ENCODE assay signal across 1 cellular context in the genomic region with DNA sequence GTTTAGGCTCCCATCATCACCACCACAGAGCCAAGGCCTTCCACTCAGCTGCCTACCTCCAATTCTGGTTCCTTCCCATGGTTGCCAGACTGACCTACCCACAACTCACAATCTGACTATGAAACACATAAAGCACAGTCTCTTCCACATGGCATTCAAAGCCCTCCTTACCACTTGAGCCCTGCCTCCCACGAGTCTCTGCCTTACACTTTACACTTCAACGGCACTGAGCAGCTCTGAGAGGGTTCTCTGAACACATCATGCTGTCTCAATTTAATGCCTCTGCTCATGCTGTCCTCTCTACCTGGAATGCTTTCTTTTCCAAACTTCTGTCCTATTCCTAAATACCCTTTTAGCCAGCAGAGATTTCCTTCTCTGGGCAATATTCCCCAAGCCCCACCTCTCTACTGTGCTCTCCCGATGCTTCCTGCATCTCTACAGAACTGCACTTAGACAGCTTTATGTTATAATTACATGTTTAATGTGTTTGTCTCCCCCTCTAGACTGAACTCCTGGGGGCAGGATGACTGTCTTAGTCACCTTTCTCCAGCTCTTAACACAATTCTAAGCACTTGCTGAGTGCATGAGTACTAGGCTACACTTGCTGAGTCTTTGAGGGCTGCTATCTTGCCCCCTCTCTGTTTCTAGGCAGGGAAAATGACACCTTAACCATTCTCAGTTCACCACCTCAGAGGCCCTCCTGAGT.
TF ChIP-seq lines count a peak whose summit lies in the region.

No MANE protein-coding gene starts in this region.

TF ChIP-seq in HEK293, 187 proteins besides CTCF, POLR2A, EP300 and RAD21 (continued from another document):
- TF ChIP-seq ZNF148 (tag by site-specific recombination; IDR thresholded peaks at IDR 0.05; ENCODE audit: borderline replicate concordance) (no peak), ZNF121 (tag by site-specific recombination; IDR thresholded peaks at IDR 0.05) (no peak), EGR2 (tag by site-specific recombination; IDR thresholded peaks at IDR 0.05; ENCODE audit: low read depth) (0 out of 2 replicates have a peak, but pooled peaks have one; percentile 18), ZNF292 (tag by site-specific recombination; IDR thresholded peaks at IDR 0.05; ENCODE audit: borderline replicate concordance, low read depth) (no peak), ZNF530 (tag by site-specific recombination; IDR thresholded peaks at IDR 0.05; ENCODE audit: low read depth) (no peak), ZNF660 (tag by site-specific recombination; IDR thresholded peaks at IDR 0.05) (no peak), WT1 (tag by site-specific recombination; IDR thresholded peaks at IDR 0.05) (no peak), ZNF280C (tag by site-specific recombination; IDR thresholded peaks at IDR 0.05) (no peak), OSR2 (tag by site-specific recombination; IDR thresholded peaks at IDR 0.05) (no peak), ZNF791 (tag by site-specific recombination; IDR thresholded peaks at IDR 0.05) (no peak), GLIS1 (tag by site-specific recombination; IDR thresholded peaks at IDR 0.05) (peak; percentile 93), YY2 (tag by site-specific recombination; IDR thresholded peaks at IDR 0.05) (no peak), ZIC2 (tag by site-specific recombination; IDR thresholded peaks at IDR 0.05) (peak; percentile 46), ZNF19 (tag by site-specific recombination; IDR thresholded peaks at IDR 0.05; ENCODE audit: low read depth) (no peak), ZNF133 (tag by site-specific recombination; IDR thresholded peaks at IDR 0.05) (no peak)
- TF ChIP-seq, protein P1, sequence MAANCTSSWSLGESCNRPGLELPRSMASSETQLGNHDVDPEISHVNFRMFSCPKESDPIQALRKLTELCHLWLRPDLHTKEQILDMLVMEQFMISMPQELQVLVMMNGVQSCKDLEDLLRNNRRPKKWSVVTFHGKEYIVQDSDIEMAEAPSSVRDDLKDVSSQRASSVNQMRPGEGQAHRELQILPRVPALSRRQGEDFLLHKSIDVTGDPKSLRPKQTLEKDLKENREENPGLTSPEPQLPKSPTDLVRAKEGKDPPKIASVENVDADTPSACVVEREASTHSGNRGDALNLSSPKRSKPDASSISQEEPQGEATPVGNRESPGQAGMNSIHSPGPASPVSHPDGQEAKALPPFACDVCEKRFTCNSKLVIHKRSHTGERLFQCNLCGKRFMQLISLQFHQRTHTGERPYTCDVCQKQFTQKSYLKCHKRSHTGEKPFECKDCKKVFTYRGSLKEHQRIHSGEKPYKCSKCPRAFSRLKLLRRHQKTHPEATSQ (tag by site-specific recombination; IDR thresholded peaks at IDR 0.05) = no peak
- TF ChIP-seq, protein P2, sequence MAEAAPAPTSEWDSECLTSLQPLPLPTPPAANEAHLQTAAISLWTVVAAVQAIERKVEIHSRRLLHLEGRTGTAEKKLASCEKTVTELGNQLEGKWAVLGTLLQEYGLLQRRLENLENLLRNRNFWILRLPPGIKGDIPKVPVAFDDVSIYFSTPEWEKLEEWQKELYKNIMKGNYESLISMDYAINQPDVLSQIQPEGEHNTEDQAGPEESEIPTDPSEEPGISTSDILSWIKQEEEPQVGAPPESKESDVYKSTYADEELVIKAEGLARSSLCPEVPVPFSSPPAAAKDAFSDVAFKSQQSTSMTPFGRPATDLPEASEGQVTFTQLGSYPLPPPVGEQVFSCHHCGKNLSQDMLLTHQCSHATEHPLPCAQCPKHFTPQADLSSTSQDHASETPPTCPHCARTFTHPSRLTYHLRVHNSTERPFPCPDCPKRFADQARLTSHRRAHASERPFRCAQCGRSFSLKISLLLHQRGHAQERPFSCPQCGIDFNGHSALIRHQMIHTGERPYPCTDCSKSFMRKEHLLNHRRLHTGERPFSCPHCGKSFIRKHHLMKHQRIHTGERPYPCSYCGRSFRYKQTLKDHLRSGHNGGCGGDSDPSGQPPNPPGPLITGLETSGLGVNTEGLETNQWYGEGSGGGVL (tag by site-specific recombination; IDR thresholded peaks at IDR 0.05) = no peak
TF ChIP-seq in HEK293: peak in this region for 5.
